In the genomic region with DNA sequence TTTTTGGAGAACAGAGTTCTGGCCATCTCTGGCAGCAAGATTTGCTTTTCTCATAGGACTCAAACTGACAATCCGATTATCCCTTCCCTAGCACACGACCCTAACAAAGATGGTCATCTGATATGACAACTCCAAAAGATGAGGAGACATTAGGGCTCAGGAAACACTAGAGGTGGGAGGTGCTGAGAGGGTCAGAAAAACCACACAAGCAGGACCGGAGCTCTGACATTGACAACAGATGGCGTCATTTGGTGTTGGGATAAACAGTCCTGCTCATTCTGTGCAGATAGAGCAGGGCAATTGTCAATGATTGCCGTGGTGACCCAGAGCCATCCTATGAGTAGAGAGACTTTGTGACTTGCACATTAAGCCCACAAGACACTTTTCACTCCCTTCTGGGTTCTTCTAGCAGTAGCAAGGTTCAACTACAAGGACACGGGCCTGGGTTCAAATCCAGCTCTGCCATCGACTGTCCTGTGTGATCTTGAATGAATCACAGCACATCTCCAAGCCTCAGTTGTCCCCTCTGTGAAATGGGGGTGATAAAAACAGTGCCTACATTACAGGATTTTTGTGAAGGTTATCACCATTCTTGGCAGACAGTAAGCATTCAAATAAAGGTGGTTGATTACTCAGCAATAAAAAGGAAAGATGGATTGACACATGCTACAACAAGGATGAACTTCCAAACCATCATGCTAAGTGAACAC, we compare ENCODE assay signal across 16 cellular contexts. TPM values are rescaled to one million over a fixed set of nuclear protein-coding genes. Genes with fewer than 3 reads are reported as not detected.
DNase-seq lines count a peak whose midpoint lies in the region; ATAC-seq, FAIRE-seq and TF ChIP-seq lines count a peak whose summit lies in the region.
"Had no signal": no experiment of that assay in that cellular context is flagged by ENCODE, and none has a peak within 500 bp of the region (broad histone marks: within the 10 kb centered on the region; RNA-seq: fewer than 3 reads in every experiment).

No MANE protein-coding gene starts in this region.

- WGBS in esophagus squamous epithelium, 2 donors: 61 to 63% methylated on average over 7 of the region's 7 CpGs

- no peaks in the 10 kb centered on the region for H3K36me3 ChIP-seq in esophagus squamous epithelium

- no peaks in the 10 kb centered on the region for H3K27me3 ChIP-seq in esophagus squamous epithelium

- H3K4me3 Mint-ChIP-seq in osteocyte (ENCODE audit: unreplicated experiment): no peak overlapping the region
- H3K4me3 Mint-ChIP-seq: CD14-positive monocyte, memory B cell had no signal

- H3K27ac ChIP-seq in esophagus squamous epithelium: peak overlapping the region in 3 of 4 donors; percentile 28 to 87 (median 52)

- no peaks in the 10 kb centered on the region for H3K27me3 Mint-ChIP-seq in osteocyte (ENCODE audit: unreplicated experiment)

- peaks cover 88% of the 10 kb centered on the region for H3K4me1 Mint-ChIP-seq in osteocyte (ENCODE audit: unreplicated experiment)

- peak overlapping the region; percentile 97 for H3K27ac Mint-ChIP-seq in osteocyte (ENCODE audit: unreplicated experiment)
- H3K27ac Mint-ChIP-seq: memory B cell had no signal

- intact Hi-C loops in esophagus squamous epithelium (cut with DNase I): no loop called here

- H3K36me3 Mint-ChIP-seq in osteocyte (ENCODE audit: unreplicated experiment): no peaks in the 10 kb centered on the region
- H3K36me3 Mint-ChIP-seq: memory B cell had no signal

- no peaks in the 10 kb centered on the region for H3K9me3 ChIP-seq in esophagus squamous epithelium

- DNase-seq in EH (ENCODE audit: low read depth) (peak; percentile 55), RCC 7860 (ENCODE audit: low spot score) (peak; percentile 48), esophagus squamous epithelium (lab: John Stamatoyannopoulos, UW) (no peak), osteocyte (ENCODE audit: extremely low spot score, unreplicated experiment) (no peak), dermis blood vessel endothelial cell (no peak), NCI-H774 (lab: John Stamatoyannopoulos, UW) (no peak)
- DNase-seq: activated CD4-positive, alpha-beta T cell treated with anti-CD3 and anti-CD28 coated beads, Interleukin-2, amount 50 U/mL, for 4 hours; GDM1; NCI-H1105; stimulated activated CD4-positive, alpha-beta T cell treated with anti-CD3 and anti-CD28 coated beads, Interleukin-1b, Interleukin-23, amount 100 ng/mL, for 48 hours had no signal

- no peak overlapping the region for H3K4me3 ChIP-seq in esophagus squamous epithelium

- peaks cover 9 to 62% (median 27%) of the 10 kb centered on the region in 3 donors for H3K4me1 ChIP-seq in esophagus squamous epithelium

- ATAC-seq in GM18861 (IDR thresholded peaks at IDR 0.05; ENCODE audit: unreplicated experiment) (no peak), HG03354 (IDR thresholded peaks at IDR 0.05; ENCODE audit: poor library complexity, severe bottlenecking, unreplicated experiment) (no peak)
- ATAC-seq: HCT116 had no signal

- TF ChIP-seq CTCF in esophagus squamous epithelium (IDR thresholded peaks at IDR 0.05): no peak
- no peak for TF ChIP-seq CTCF in osteocyte (IDR thresholded peaks at IDR 0.05)

- TF ChIP-seq POLR2A in esophagus squamous epithelium (IDR thresholded peaks at IDR 0.05): no peak

- FAIRE-seq in RCC 7860 (lab: Jason Lieb, UNC): no peak
- FAIRE-seq: endometrium had no signal

- H3K9me3 Mint-ChIP-seq in osteocyte (ENCODE audit: unreplicated experiment): no peaks in the 10 kb centered on the region
- H3K9me3 Mint-ChIP-seq: memory B cell had no signal

RNA-seq across cellular contexts. Expression of a gene that starts 6.4 kb away (rescaled TPM):
- total RNA-seq in esophagus squamous epithelium: 10 to 100 TPM in 2 of 4 donors, 1 to 10 TPM in 2; 2.8 to 33.2 (median 11.5) TPM
- 29.2 and 32.7 TPM in 2 replicates for total RNA-seq in osteocyte
- total RNA-seq in dermis blood vessel endothelial cell: 401 and 1,564 TPM in 2 replicates

Comparison
In these comparisons a context has a peak if more than half of its experiments do, and no peak if none do; other contexts are left out.
1. DNase-seq: peak in EH (single experiment) and RCC 7860 (single experiment); none in esophagus squamous epithelium (single experiment), osteocyte (single experiment), dermis blood vessel endothelial cell (single experiment) and NCI-H774 (single experiment).
2. RNA of a gene that starts 6.4 kb away (total RNA-seq): 401 to 1,564 TPM in dermis blood vessel endothelial cell; 29.2 to 32.7 TPM in osteocyte and 2.8 to 33.2 TPM in esophagus squamous epithelium; every median in the first group is over 10 times any median in the second.